Comparison of ENCODE assay signal across 9 cellular contexts in the genomic region with DNA sequence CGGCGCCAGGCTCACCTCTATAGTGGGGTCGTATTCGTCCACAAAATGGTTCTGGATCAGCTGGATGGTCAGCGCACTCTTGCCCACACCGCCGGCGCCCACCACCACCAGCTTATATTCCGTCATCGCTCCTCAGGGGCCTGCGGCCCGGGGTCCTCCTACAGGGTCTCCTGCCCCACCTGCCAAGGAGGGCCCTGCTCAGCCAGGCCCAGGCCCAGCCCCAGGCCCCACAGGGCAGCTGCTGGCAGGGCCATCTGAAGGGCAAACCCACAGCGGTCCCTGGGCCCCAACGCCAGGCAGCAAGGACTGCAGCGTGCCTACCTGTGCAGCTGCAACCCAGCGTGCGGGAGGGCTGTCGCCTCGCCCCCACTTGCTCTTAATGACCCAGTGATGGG. TPM values are rescaled to one million over a fixed set of nuclear protein-coding genes. Genes with fewer than 3 reads are reported as not detected.
DNase-seq lines count a peak whose midpoint lies in the region; ATAC-seq, FAIRE-seq and TF ChIP-seq lines count a peak whose summit lies in the region.
"Had no signal": no experiment of that assay in that cellular context is flagged by ENCODE, and none has a peak within 500 bp of the region (broad histone marks: within the 10 kb centered on the region; RNA-seq: fewer than 3 reads in every experiment).

No MANE protein-coding gene starts in this region.

- peaks cover 22 to 84% of the 10 kb centered on the region in 2 experiments for H3K4me1 ChIP-seq in K562 (replicated peaks in 1 of 2; ENCODE audit: control insufficient read depth in 2 of 2, insufficient read depth in 2 of 2, low read length in 2 of 2)
- H3K4me1 ChIP-seq in right lobe of liver = peaks cover 0 to 22% (median 8%) of the 10 kb centered on the region in 4 donors
- peaks cover 16 to 35% of the 10 kb centered on the region in 2 donors for H3K4me1 ChIP-seq in thoracic aorta (ENCODE audit: control insufficient read depth in 1 of 2, low read depth in 2 of 2)

- H3K36me3 ChIP-seq in K562 (ENCODE audit: control insufficient read depth, insufficient read depth, low read length) = peaks cover 35% of the 10 kb centered on the region; the same call in 1 of the 3 replicates
- peaks cover 0 to 9% (median 0%) of the 10 kb centered on the region in 4 donors for H3K36me3 ChIP-seq in right lobe of liver
- peaks cover 12% of the 10 kb centered on the region for H3K36me3 ChIP-seq in thoracic aorta

- no peak for DNase-seq in T-helper 1 cell
- DNase-seq in K562 (ENCODE audit: extremely low read depth in 1 of 4, low spot score in 3 of 4) = no peak
- no peak for DNase-seq in right lobe of liver
- DNase-seq in thoracic aorta (ENCODE audit: low spot score) = no peak
- no peak for DNase-seq in AG20443 (ENCODE audit: low spot score)
- no peak for DNase-seq in GM19239 (ENCODE audit: insufficient read length, low spot score)
- DNase-seq in NCI-H2196 (lab: John Stamatoyannopoulos, UW; ENCODE audit: unreplicated experiment) = no peak

- H3K36me3 Mint-ChIP-seq in T-helper 1 cell treated with Interleukin-12 subunit alpha and Interleukin-12 subunit beta and Interleukin-4 antibody, amounts not matched to agents 30 μg/mL and 1 μg/mL, for 36 hours (ENCODE audit: low read depth) = no peaks in the 10 kb centered on the region

- H3K4me3 ChIP-seq in K562 = peak overlapping the region; percentile 78
- peak overlapping the region; percentile 70 to 78 (median 74) for H3K4me3 ChIP-seq in right lobe of liver
- peak overlapping the region; percentile 96 for H3K4me3 ChIP-seq in thoracic aorta

- POLR2A ChIA-PET in K562 (lab: Yijun Ruan, JAX) = interaction anchor here (0.6 to 1.1 kb wide), 4 partner anchors 15 to 58 kb away, joined by 3 to 4 read pairs (median 4); no protein-coding TSS in a partner anchor

- H3K9me3 ChIP-seq in K562 (replicated peaks; ENCODE audit: control insufficient read depth, insufficient read depth, low read depth, low read length) (no peaks in the 10 kb centered on the region), right lobe of liver (no peaks in the 10 kb centered on the region), thoracic aorta (no peaks in the 10 kb centered on the region)

- H3K9me3 Mint-ChIP-seq in T-helper 1 cell treated with Interleukin-12 subunit alpha and Interleukin-12 subunit beta and Interleukin-4 antibody, amounts not matched to agents 30 μg/mL and 1 μg/mL, for 36 hours = no peaks in the 10 kb centered on the region

- peak overlapping the region; percentile 78 to 95; a peak in 3 of 4 replicates for H3K9ac ChIP-seq in K562 (ENCODE audit: insufficient read depth in 1 of 2, low read depth in 2 of 2, low read length in 2 of 2)

- FAIRE-seq in K562 (lab: Jason Lieb, UNC) (no peak), GM19239 (lab: Jason Lieb, UNC) (no peak)
- FAIRE-seq: A204.1 had no signal

- peak overlapping the region; percentile 78 for H3K4me2 ChIP-seq in K562 (ENCODE audit: insufficient read depth, low read length)

- CTCF ChIA-PET in K562 (lab: Yijun Ruan, JAX; ENCODE audit: low intra/inter-chr PET ratio) = interaction anchor here (0.5 kb wide), 1 partner anchor 16 kb away, joined by 3 read pairs; no protein-coding TSS in a partner anchor

- H4K20me1 ChIP-seq in K562 (replicated peaks; ENCODE audit: control insufficient read depth, insufficient read depth, low read length) = 0 out of 2 replicates have a peak, but pooled peaks cover 4% of the 10 kb centered on the region

- 81% methylated on average over 17 of the region's 19 CpGs for WGBS in K562 (ENCODE audit: insufficient coverage, low coverage, missing lambda C conversion rate)
- 100% methylated on average over 1 of the region's 19 CpGs for WGBS in right lobe of liver (ENCODE audit: insufficient coverage, low coverage, low lambda C conversion rate, missing lambda C conversion rate)

- H3K4me3 Mint-ChIP-seq in T-helper 1 cell treated with Interleukin-12 subunit alpha and Interleukin-12 subunit beta and Interleukin-4 antibody, amounts not matched to agents 30 μg/mL and 1 μg/mL, for 36 hours = peak overlapping the region; percentile 70

- no peak overlapping the region for H3K27ac Mint-ChIP-seq in T-helper 1 cell treated with Interleukin-12 subunit alpha and Interleukin-12 subunit beta and Interleukin-4 antibody, amounts not matched to agents 30 μg/mL and 1 μg/mL, for 36 hours

- intact Hi-C loops in K562 (cut with micrococcal nuclease) = no loop called here
- intact Hi-C loops in right lobe of liver (cut with DNase I) = no loop called here

- peaks cover 17% of the 10 kb centered on the region for H3K79me2 ChIP-seq in K562 (ENCODE audit: control insufficient read depth, insufficient read depth, low read length)

- 0 out of 3 replicates have a peak overlapping the region, but pooled peaks have one; percentile 72 for H3K27ac ChIP-seq in K562 (ENCODE audit: extremely low read depth, low read depth, low read length)
- no peak overlapping the region for H3K27ac ChIP-seq in right lobe of liver
- no peak overlapping the region for H3K27ac ChIP-seq in thoracic aorta

- H3K27me3 ChIP-seq in K562 (ENCODE audit: control insufficient read depth in 2 of 2, insufficient read depth in 2 of 2, low read length in 2 of 2) (no peaks in the 10 kb centered on the region), right lobe of liver (no peaks in the 10 kb centered on the region), thoracic aorta (replicated peaks; ENCODE audit: insufficient read depth) (no peaks in the 10 kb centered on the region)

- H3K9me1 ChIP-seq in K562 (ENCODE audit: control insufficient read depth, insufficient read depth, low read length) = peaks cover 3% of the 10 kb centered on the region

- BruUV-seq in K562 (replicated peaks; lab: Mats Ljungman, UMichigan) = TSS peak; percentile 72

- no peak for TF ChIP-seq EP300 in K562 (IDR thresholded peaks at IDR 0.05; ENCODE audit: low read length)

- in situ Hi-C loops in K562 (cut with MboI) = no loop called here

- peaks cover 3% of the 10 kb centered on the region for H3K27me3 Mint-ChIP-seq in T-helper 1 cell treated with Interleukin-12 subunit alpha and Interleukin-12 subunit beta and Interleukin-4 antibody, amounts not matched to agents 30 μg/mL and 1 μg/mL, for 36 hours (ENCODE audit: low read depth)

- TF ChIP-seq RAD21 in K562 (CRISPR knock-in tag; conservative IDR thresholded peaks at IDR 0.05 in 1 of 2, IDR thresholded peaks at IDR 0.05 in 1 of 2) = no peak

- TF ChIP-seq CTCF in K562 (IDR thresholded peaks at IDR 0.05 in 2 of 3, conservative IDR thresholded peaks at IDR 0.05 in 1 of 3; ENCODE audit: insufficient read depth in 2 of 3, low read depth in 1 of 3, low read length in 3 of 3) = no peak
- TF ChIP-seq CTCF in right lobe of liver (IDR thresholded peaks at IDR 0.05) = no peak
- no peak for TF ChIP-seq CTCF in thoracic aorta (IDR thresholded peaks at IDR 0.05)

- H2AFZ ChIP-seq in K562 (ENCODE audit: low read depth, low read length) = no peak overlapping the region

- ATAC-seq in K562 (no peak), right lobe of liver (no peak), thoracic aorta (ENCODE audit: insufficient number of reproducible peaks, low FRiP score, low read depth) (no peak)

- H3K4me1 Mint-ChIP-seq in T-helper 1 cell treated with Interleukin-12 subunit alpha and Interleukin-12 subunit beta and Interleukin-4 antibody, amounts not matched to agents 30 μg/mL and 1 μg/mL, for 36 hours (ENCODE audit: low read depth) = peaks cover 3% of the 10 kb centered on the region

- TF ChIP-seq POLR2A in K562 (conservative IDR thresholded peaks at IDR 0.05) = no peak
- TF ChIP-seq POLR2A in right lobe of liver (IDR thresholded peaks at IDR 0.05) = no peak

RNA-seq across cellular contexts. Expression of a gene that starts 1.2 kb away (rescaled TPM):
- 31.9 and 88.4 TPM in 2 replicates for total RNA-seq in K562 (2011; cell fraction: chromatin; rRNA removed; ENCODE audit: low replicate concordance)
- 70.2 and 80.9 TPM in 2 replicates for total RNA-seq in K562 (2011; cell fraction: nucleolus; rRNA removed)
- total RNA-seq in K562 (2011; cell fraction: nucleoplasm; rRNA removed) = 37.3 and 47.9 TPM in 2 replicates
- 73.5 and 75.9 TPM in 2 replicates for total RNA-seq in K562 (2014; rRNA removed)
- total RNA-seq in K562 (2014; rRNA removed; fragmentation: Illumina TruSeq; extraction: Trizol) = 11.3 and 16.8 TPM in 2 replicates
- 41.3 and 43.3 TPM in 2 replicates for total RNA-seq in K562 (2015; rRNA removed; fragmentation: Illumina TruSeq; extraction: Trizol)
- 64.9 and 68.5 TPM in 2 replicates for total RNA-seq in K562 (2021)
- 29.6 and 34.9 TPM in 2 replicates for polyA plus RNA-seq in K562 (2011; rRNA removed)
- 39.3 and 69.6 TPM in 2 replicates for polyA plus RNA-seq in K562 (2011; cell fraction: cytosol; rRNA removed)
- 98.3 and 113 TPM in 2 replicates for polyA plus RNA-seq in K562 (2011; cell fraction: nucleus; rRNA removed)
- polyA plus RNA-seq in K562 (2012) = 47.4 and 91.9 TPM in 2 replicates
- polyA plus RNA-seq in K562 (2014; fragmentation: Illumina TruSeq; extraction: Trizol) = 28.0 and 46.2 TPM in 2 replicates
- polyA plus RNA-seq in K562 (2014; fragmentation: Nextera tagmentation; extraction: Ambion mirVana) = 1 to 10 TPM; 2.8 to 5.8 TPM
- polyA plus RNA-seq in K562 (2014; rRNA removed) = 52.0 and 61.3 TPM in 2 replicates
- polyA minus RNA-seq in K562 (2011; rRNA and poly(A)+ RNA removed) = 17.3 and 37.2 TPM in 2 replicates
- polyA minus RNA-seq in K562 (2011; cell fraction: cytosol; rRNA and poly(A)+ RNA removed) = 18.2 and 20.6 TPM in 2 replicates
- polyA minus RNA-seq in K562 (2011; cell fraction: nucleus; rRNA and poly(A)+ RNA removed) = 13.1 and 25.3 TPM in 2 replicates
- 10 to 100 TPM in 5 of 6 experiments, 1 to 10 TPM in 1; 7.6 to 20.9 (median 14.8) TPM for total RNA-seq in right lobe of liver
- total RNA-seq in thoracic aorta = 10 to 100 TPM; 17.7 to 32.4 TPM

RNA-seq across cellular contexts. Expression of a gene that starts 3.1 kb away (rescaled TPM):
- total RNA-seq in K562 (2011; cell fraction: chromatin; rRNA removed; ENCODE audit: low replicate concordance) = 8.0 and 39.1 TPM in 2 replicates
- total RNA-seq in K562 (2011; cell fraction: nucleolus; rRNA removed) = 24.1 and 24.3 TPM in 2 replicates
- 9.9 and 12.5 TPM in 2 replicates for total RNA-seq in K562 (2011; cell fraction: nucleoplasm; rRNA removed)
- total RNA-seq in K562 (2014; rRNA removed) (1.5 and 1.6 TPM in 2 replicates), K562 (2014; rRNA removed; fragmentation: Illumina TruSeq; extraction: Trizol) (0.13 and 0.22 TPM in 2 replicates), K562 (2015; rRNA removed; fragmentation: Illumina TruSeq; extraction: Trizol) (1.0 and 1.3 TPM in 2 replicates), K562 (2021) (3.4 and 4.5 TPM in 2 replicates), right lobe of liver (1 to 10 TPM in 1 of 6 experiments, under 1 TPM in 4, not detected in 1; 0.12 to 1.1 (median 0.71) TPM), thoracic aorta (under 1 TPM in 1 of 2 donors, not detected in 1; 0.41 TPM)
- polyA plus RNA-seq in K562 (2011; rRNA removed) (1.0 and 1.6 TPM in 2 replicates), K562 (2014; fragmentation: Illumina TruSeq; extraction: Trizol) (0.61 and 1.4 TPM in 2 replicates), K562 (2014; fragmentation: Nextera tagmentation; extraction: Ambion mirVana) (under 1 TPM in 1 of 2 experiments, not detected in 1; 0.03 TPM), K562 (2014; rRNA removed) (3.6 and 4.3 TPM in 2 replicates)
- 0.84 and 3.6 TPM in 2 replicates for polyA plus RNA-seq in K562 (2011; cell fraction: cytosol; rRNA removed)
- 11.6 and 26.8 TPM in 2 replicates for polyA plus RNA-seq in K562 (2011; cell fraction: nucleus; rRNA removed)
- polyA plus RNA-seq in K562 (2012) = 3.3 and 10.8 TPM in 2 replicates
- polyA minus RNA-seq in K562 (2011; rRNA and poly(A)+ RNA removed) = 0.45 and 0.77 TPM in 2 replicates
- 0.86 and 1.1 TPM in 2 replicates for polyA minus RNA-seq in K562 (2011; cell fraction: cytosol; rRNA and poly(A)+ RNA removed)
- 3.6 and 4.6 TPM in 2 replicates for polyA minus RNA-seq in K562 (2011; cell fraction: nucleus; rRNA and poly(A)+ RNA removed)

RNA-seq across cellular contexts. Expression of a gene that starts 26.3 kb away (rescaled TPM):
- 3.8 and 17.0 TPM in 2 replicates for total RNA-seq in K562 (2011; cell fraction: chromatin; rRNA removed; ENCODE audit: low replicate concordance)
- total RNA-seq in K562 (2011; cell fraction: nucleolus; rRNA removed) = 10.9 and 14.7 TPM in 2 replicates
- 6.7 and 8.2 TPM in 2 replicates for total RNA-seq in K562 (2011; cell fraction: nucleoplasm; rRNA removed)
- 2.0 and 2.9 TPM in 2 replicates for total RNA-seq in K562 (2014; rRNA removed)
- total RNA-seq in K562 (2014; rRNA removed; fragmentation: Illumina TruSeq; extraction: Trizol) = 0.19 TPM in 1 of 2 replicates, not detected in the other
- total RNA-seq in K562 (2015; rRNA removed; fragmentation: Illumina TruSeq; extraction: Trizol) = 0.98 and 1.1 TPM in 2 replicates
- 3.5 and 3.9 TPM in 2 replicates for total RNA-seq in K562 (2021)
- polyA plus RNA-seq in K562 (2011; rRNA removed) = 1.1 and 2.8 TPM in 2 replicates
- 1.3 and 3.2 TPM in 2 replicates for polyA plus RNA-seq in K562 (2011; cell fraction: cytosol; rRNA removed)
- 28.7 and 36.1 TPM in 2 replicates for polyA plus RNA-seq in K562 (2011; cell fraction: nucleus; rRNA removed)
- polyA plus RNA-seq in K562 (2012) = 3.2 and 9.3 TPM in 2 replicates
- 0.48 and 0.98 TPM in 2 replicates for polyA plus RNA-seq in K562 (2014; fragmentation: Illumina TruSeq; extraction: Trizol)
- polyA plus RNA-seq in K562 (2014; fragmentation: Nextera tagmentation; extraction: Ambion mirVana) = not detected
- 1.8 and 4.2 TPM in 2 replicates for polyA plus RNA-seq in K562 (2014; rRNA removed)
- polyA minus RNA-seq in K562 (2011; rRNA and poly(A)+ RNA removed) = 0.14 and 0.30 TPM in 2 replicates
- 1.2 and 1.4 TPM in 2 replicates for polyA minus RNA-seq in K562 (2011; cell fraction: cytosol; rRNA and poly(A)+ RNA removed)
- 4.0 and 6.1 TPM in 2 replicates for polyA minus RNA-seq in K562 (2011; cell fraction: nucleus; rRNA and poly(A)+ RNA removed)
- 10 to 100 TPM in 1 of 6 experiments, 1 to 10 TPM in 5; 4.7 to 14.7 (median 7.9) TPM for total RNA-seq in right lobe of liver
- total RNA-seq in thoracic aorta = 1 to 10 TPM; 1.1 to 2.7 TPM

RNA-seq across cellular contexts. Expression of a gene that starts 26.6 kb away (rescaled TPM):
- total RNA-seq in K562 (2011; cell fraction: chromatin; rRNA removed; ENCODE audit: low replicate concordance) = 15.6 and 50.0 TPM in 2 replicates
- total RNA-seq in K562 (2011; cell fraction: nucleolus; rRNA removed) = 73.5 and 76.5 TPM in 2 replicates
- total RNA-seq in K562 (2011; cell fraction: nucleoplasm; rRNA removed) = 28.3 and 32.9 TPM in 2 replicates
- total RNA-seq in K562 (2014; rRNA removed) (45.2 and 50.3 TPM in 2 replicates), K562 (2014; rRNA removed; fragmentation: Illumina TruSeq; extraction: Trizol) (1.1 and 2.2 TPM in 2 replicates), K562 (2015; rRNA removed; fragmentation: Illumina TruSeq; extraction: Trizol) (16.2 and 18.6 TPM in 2 replicates), K562 (2021) (30.5 and 31.7 TPM in 2 replicates), right lobe of liver (10 to 100 TPM; 20.5 to 61.1 (median 39.5) TPM), thoracic aorta (10 to 100 TPM in 1 of 2 donors, 1 to 10 TPM in 1; 7.3 to 20.6 TPM)
- polyA plus RNA-seq in K562 (2011; rRNA removed) (19.8 and 30.3 TPM in 2 replicates), K562 (2014; fragmentation: Illumina TruSeq; extraction: Trizol) (3.0 and 17.0 TPM in 2 replicates), K562 (2014; fragmentation: Nextera tagmentation; extraction: Ambion mirVana) (under 1 TPM; 0.41 to 0.92 TPM), K562 (2014; rRNA removed) (44.3 and 52.7 TPM in 2 replicates)
- 43.4 and 94.2 TPM in 2 replicates for polyA plus RNA-seq in K562 (2011; cell fraction: cytosol; rRNA removed)
- 170 and 239 TPM in 2 replicates for polyA plus RNA-seq in K562 (2011; cell fraction: nucleus; rRNA removed)
- 27.7 and 32.0 TPM in 2 replicates for polyA plus RNA-seq in K562 (2012)
- 2.7 and 4.7 TPM in 2 replicates for polyA minus RNA-seq in K562 (2011; rRNA and poly(A)+ RNA removed)
- 10.8 and 13.3 TPM in 2 replicates for polyA minus RNA-seq in K562 (2011; cell fraction: cytosol; rRNA and poly(A)+ RNA removed)
- 18.8 and 21.8 TPM in 2 replicates for polyA minus RNA-seq in K562 (2011; cell fraction: nucleus; rRNA and poly(A)+ RNA removed)

RNA-seq across cellular contexts. Expression of a gene that starts 27.2 kb away (rescaled TPM):
- total RNA-seq in K562 (2011; cell fraction: chromatin; rRNA removed; ENCODE audit: low replicate concordance) = 70.8 and 222 TPM in 2 replicates
- total RNA-seq in K562 (2011; cell fraction: nucleolus; rRNA removed) = 197 and 200 TPM in 2 replicates
- total RNA-seq in K562 (2011; cell fraction: nucleoplasm; rRNA removed) = 94.3 and 102 TPM in 2 replicates
- total RNA-seq in K562 (2014; rRNA removed) = 159 and 178 TPM in 2 replicates
- 12.9 and 20.3 TPM in 2 replicates for total RNA-seq in K562 (2014; rRNA removed; fragmentation: Illumina TruSeq; extraction: Trizol)
- total RNA-seq in K562 (2015; rRNA removed; fragmentation: Illumina TruSeq; extraction: Trizol) = 97.2 and 102 TPM in 2 replicates
- total RNA-seq in K562 (2021) = 160 and 164 TPM in 2 replicates
- 38.5 and 71.1 TPM in 2 replicates for polyA plus RNA-seq in K562 (2011; rRNA removed)
- polyA plus RNA-seq in K562 (2011; cell fraction: cytosol; rRNA removed) = 53.4 and 159 TPM in 2 replicates
- polyA plus RNA-seq in K562 (2011; cell fraction: nucleus; rRNA removed) = 178 and 263 TPM in 2 replicates
- 144 and 249 TPM in 2 replicates for polyA plus RNA-seq in K562 (2012)
- polyA plus RNA-seq in K562 (2014; fragmentation: Illumina TruSeq; extraction: Trizol) = 44.3 and 107 TPM in 2 replicates
- polyA plus RNA-seq in K562 (2014; fragmentation: Nextera tagmentation; extraction: Ambion mirVana) = 10 to 100 TPM in 1 of 2 experiments, 1 to 10 TPM in 1; 2.5 to 11.8 TPM
- 104 and 114 TPM in 2 replicates for polyA plus RNA-seq in K562 (2014; rRNA removed)
- polyA minus RNA-seq in K562 (2011; rRNA and poly(A)+ RNA removed) = 18.1 and 34.7 TPM in 2 replicates
- polyA minus RNA-seq in K562 (2011; cell fraction: cytosol; rRNA and poly(A)+ RNA removed) = 72.0 and 82.7 TPM in 2 replicates
- polyA minus RNA-seq in K562 (2011; cell fraction: nucleus; rRNA and poly(A)+ RNA removed) = 72.2 and 76.6 TPM in 2 replicates
- total RNA-seq in right lobe of liver = 100 to 1,000 TPM in 2 of 6 experiments, 10 to 100 TPM in 4; 66.4 to 135 (median 76.2) TPM
- 100 to 1,000 TPM; 224 to 355 TPM for total RNA-seq in thoracic aorta
